8 cellular contexts compared by ENCODE assay signal in the genomic region with DNA sequence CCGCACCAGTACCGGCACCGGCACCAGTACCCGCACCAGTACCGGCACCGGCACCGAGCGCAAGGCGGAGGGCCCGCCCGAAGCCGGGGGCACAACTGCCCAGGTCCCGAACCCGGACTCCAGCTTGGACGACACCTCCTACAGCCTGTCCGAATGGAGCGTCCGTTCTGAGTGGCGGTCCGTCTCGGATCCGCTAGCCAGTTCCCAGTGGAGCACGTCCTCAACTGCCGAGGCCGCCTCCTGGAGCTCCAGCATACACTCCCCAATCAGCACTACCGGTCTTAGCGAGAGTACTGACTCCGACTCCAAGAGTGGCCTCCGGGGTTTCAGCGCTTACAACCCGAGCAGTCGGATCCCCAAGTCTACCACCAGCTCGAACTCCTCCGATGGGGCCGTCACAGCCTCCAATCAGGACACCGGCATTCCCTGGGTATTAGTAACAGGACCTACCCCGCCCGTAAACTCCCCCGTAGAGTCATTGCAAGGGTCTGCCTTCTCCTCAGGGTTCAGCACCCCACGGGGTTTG. TPM values are rescaled to one million over a fixed set of nuclear protein-coding genes. Genes with fewer than 3 reads are reported as not detected.
DNase-seq lines count a peak whose midpoint lies in the region; ATAC-seq and TF ChIP-seq lines count a peak whose summit lies in the region.

No MANE protein-coding gene starts in this region.

- H3K27ac ChIP-seq in SJCRH30 (peak overlapping the region; percentile 99; the same call in 1 of the 2 replicates), body of pancreas (peak overlapping the region; percentile 81 to 92 (median 88))

- intact Hi-C loops in body of pancreas (cut with DNase I): loop anchor here (10.0 kb wide), 1 partner anchor 90 kb away; no protein-coding TSS in a partner anchor

- TF ChIP-seq CTCF in AG10803 (conservative IDR thresholded peaks at IDR 0.05; ENCODE audit: low read length): no peak
- TF ChIP-seq CTCF in body of pancreas (IDR thresholded peaks at IDR 0.05): no peak

- H3K9me3 ChIP-seq in SJCRH30 (replicated peaks): no peaks in the 10 kb centered on the region
- no peaks in the 10 kb centered on the region for H3K9me3 ChIP-seq in body of pancreas
- H3K9me3 ChIP-seq in iPS-18c (ENCODE audit: control insufficient read depth, insufficient read depth, low read length): no peaks in the 10 kb centered on the region

- ATAC-seq in GM21723 (IDR thresholded peaks at IDR 0.05; ENCODE audit: unreplicated experiment): peak; percentile 20
- peak; percentile 23 for ATAC-seq in body of pancreas
- no peak for ATAC-seq in HG03175 (IDR thresholded peaks at IDR 0.05; ENCODE audit: unreplicated experiment)

- no peaks in the 10 kb centered on the region for H3K27me3 ChIP-seq in SJCRH30
- H3K27me3 ChIP-seq in body of pancreas: no peaks in the 10 kb centered on the region

- H3K4me3 ChIP-seq in AG10803 (ENCODE audit: low read length) (peak overlapping the region; percentile 60), SJCRH30 (peak overlapping the region; percentile 69), body of pancreas (peak overlapping the region; percentile 22 to 48), iPS-18c (ENCODE audit: insufficient read depth, low read depth, low read length) (peak overlapping the region; percentile 64)

- DNase-seq in AG10803 (ENCODE audit: low read depth) (peak; percentile 10), SJCRH30 (peak in 1 of 2 experiments; percentile 0), body of pancreas (peak; percentile 37 to 50 (median 48)), renal cortical epithelial cell (ENCODE audit: low read depth) (peak; percentile 27), GM19238 (ENCODE audit: insufficient read length, low spot score) (no peak)

- 0% methylated on average over 14 of the region's 40 CpGs; no CpG with 5 or more reads in 1 of the 2 donors for WGBS in body of pancreas, 2 donors

- H3K36me3 ChIP-seq in SJCRH30 (no peaks in the 10 kb centered on the region), body of pancreas (replicated peaks in 1 of 2; ENCODE audit: insufficient read depth in 1 of 2, low read depth in 2 of 2) (no peaks in the 10 kb centered on the region)

- H3K4me1 ChIP-seq in SJCRH30 (no peaks in the 10 kb centered on the region), body of pancreas (no peaks in the 10 kb centered on the region)

- TF ChIP-seq POLR2A in body of pancreas (IDR thresholded peaks at IDR 0.05): peak in 1 of 3 donors; percentile 32

RNA-seq across cellular contexts. Expression of a gene that starts 0.9 kb away (rescaled TPM):
- 0.35 and 0.47 TPM in 2 replicates for total RNA-seq in SJCRH30 (2014; rRNA removed; shearing (Covaris generic))
- total RNA-seq in body of pancreas (100 to 1,000 TPM in 1 of 2 donors, 10 to 100 TPM in 1; 47.1 to 118 TPM), renal cortical epithelial cell (9.9 and 137 TPM in 2 replicates)
